Comparison of ENCODE assay signal across 8 cellular contexts in genomic region chr17:17837380-17837821, GRCh38. TPM values are rescaled to one million over a fixed set of nuclear protein-coding genes. Genes with fewer than 3 reads are reported as not detected.
DNase-seq lines count a peak whose midpoint lies in the region; ATAC-seq, FAIRE-seq and TF ChIP-seq lines count a peak whose summit lies in the region.

No MANE protein-coding gene starts in this region.

- H4K5ac ChIP-seq in H9 (ENCODE audit: insufficient read length, low read depth, low read length) = peak overlapping the region; percentile 59

- H3K4me1 ChIP-seq in H9 (ENCODE audit: insufficient read depth, low read length) = peaks cover 21% of the 10 kb centered on the region
- H3K4me1 ChIP-seq in gastrocnemius medialis = peaks cover 69 to 71% of the 10 kb centered on the region in 2 donors

- no peak overlapping the region for H3K56ac ChIP-seq in H9 (ENCODE audit: insufficient read length, low read depth, low read length)

- H3K27me3 Mint-ChIP-seq in H9 (ENCODE audit: low read depth) (peaks cover 2% of the 10 kb centered on the region; the same call in 1 of the 2 replicates), WTC11 (ENCODE audit: low read depth) (no peaks in the 10 kb centered on the region)

- H2AK5ac ChIP-seq in H9 (ENCODE audit: insufficient read length, low read length) = peak overlapping the region; percentile 96

- H2AFZ ChIP-seq in H9 (ENCODE audit: low read length) = no peak overlapping the region

- H3K9me3 ChIP-seq in H9 (ENCODE audit: control insufficient read depth, low read depth, low read length) (no peaks in the 10 kb centered on the region), gastrocnemius medialis (no peaks in the 10 kb centered on the region)

- DNase-seq in H9 (peak; percentile 84), WTC11 (ENCODE audit: low spot score) (no peak), Right ventricle myocardium superior (no peak), gastrocnemius medialis (peak; percentile 51 to 78), NCI-H1436 (lab: John Stamatoyannopoulos, UW) (no peak), urothelium cell line (ENCODE audit: low spot score) (no peak), NCI-H1436 treated with DMSO at 0.1 percent for 48 hours (lab: John Stamatoyannopoulos, UW) (no peak)

- H3K27ac Mint-ChIP-seq in H9 (peak overlapping the region; percentile 98 to 99 (median 99)), WTC11 (peak overlapping the region; percentile 100)

- no CpG with 5 or more reads among the region's 3 CpGs for WGBS in H9 (ENCODE audit: extremely low coverage, insufficient read length, low lambda C conversion rate)

- CTCF ChIA-PET in WTC11 (lab: Charles Lee) = interaction anchor here (1.3 to 3.6 kb wide), 12 partner anchors 11 to 82 kb away, joined by 3 to 37 read pairs (median 5); no protein-coding TSS in a partner anchor

- peak overlapping the region; percentile 79 to 89 (median 80) for H3K4me3 ChIP-seq in gastrocnemius medialis

- peak overlapping the region; percentile 21 for H4K8ac ChIP-seq in H9 (replicated peaks; ENCODE audit: insufficient read length, low read depth, low read length)

- H3K79me2 ChIP-seq in H9 (ENCODE audit: insufficient read depth, low read length) = peaks cover 15% of the 10 kb centered on the region; the same call in 1 of the 2 replicates

- H2BK120ac ChIP-seq in H9 (ENCODE audit: low read depth, low read length, poor library complexity, severe bottlenecking) = peak overlapping the region; percentile 65

- peak overlapping the region; percentile 85 for H3K14ac ChIP-seq in H9 (ENCODE audit: insufficient read depth, low read length)

- in situ Hi-C loops in gastrocnemius medialis (cut with MboI; ENCODE audit: low sequenced_read_pairs in 4 of 4) = no loop called here

- H3T11ph ChIP-seq in H9 (ENCODE audit: low read length) = peak overlapping the region; percentile 27

- H3K23ac ChIP-seq in H9 (ENCODE audit: insufficient read length, low read depth, low read length) = no peak overlapping the region

- H4K91ac ChIP-seq in H9 (ENCODE audit: insufficient read length, low read depth, low read length) = peak overlapping the region; percentile 2

- no peaks in the 10 kb centered on the region for H3K79me1 ChIP-seq in H9 (ENCODE audit: insufficient read depth, low read depth, low read length, poor library complexity, severe bottlenecking)

- peaks cover 57 to 70% of the 10 kb centered on the region in 2 experiments for H3K4me1 Mint-ChIP-seq in H9
- H3K4me1 Mint-ChIP-seq in WTC11 = peaks cover 68% of the 10 kb centered on the region

- peak overlapping the region; percentile 3 for H3K4me2 ChIP-seq in H9 (ENCODE audit: insufficient read depth, insufficient read length, low read length)

- peaks cover 3% of the 10 kb centered on the region for H4K20me1 ChIP-seq in H9 (ENCODE audit: control insufficient read depth, insufficient read depth, insufficient read length)

- peak overlapping the region; percentile 37 for H3K9ac ChIP-seq in H9 (ENCODE audit: extremely low read depth, insufficient read length, low read length)

- intact Hi-C loops in Right ventricle myocardium superior (cut with DNase I) (no loop called here), gastrocnemius medialis (cut with DNase I; ENCODE audit: low total_unique reads) (no loop called here)

- no peak for TF ChIP-seq POLR2A in gastrocnemius medialis (IDR thresholded peaks at IDR 0.05)

- peak overlapping the region; percentile 83 for H2BK12ac ChIP-seq in H9 (ENCODE audit: insufficient read length, low read depth, low read length)

- TF ChIP-seq CTCF in 22Rv1 (IDR thresholded peaks at IDR 0.05) = no peak
- TF ChIP-seq CTCF in H9 (conservative IDR thresholded peaks at IDR 0.05) = no peak
- no peak for TF ChIP-seq CTCF in WTC11 (IDR thresholded peaks at IDR 0.05)
- TF ChIP-seq CTCF in gastrocnemius medialis (IDR thresholded peaks at IDR 0.05 in 4 of 5, conservative IDR thresholded peaks at IDR 0.05 in 1 of 5) = no peak

- peaks cover 13% of the 10 kb centered on the region for H3K23me2 ChIP-seq in H9 (ENCODE audit: insufficient read length, low read depth, low read length, poor library complexity, severe bottlenecking)

- no peaks in the 10 kb centered on the region for H3K36me3 ChIP-seq in gastrocnemius medialis

- no peak overlapping the region for H2BK20ac ChIP-seq in H9 (ENCODE audit: low read depth, low read length, poor library complexity, severe bottlenecking)

- no peak for FAIRE-seq in urothelium cell line (lab: Jason Lieb, UNC)

- H3K9me3 Mint-ChIP-seq in H9 (no peaks in the 10 kb centered on the region; a peak in 3 of 5 replicates), WTC11 (no peaks in the 10 kb centered on the region)

- H3K36me3 Mint-ChIP-seq in H9 (ENCODE audit: insufficient read depth in 1 of 3, low read depth in 3 of 3) (peaks cover 7 to 24% (median 21%) of the 10 kb centered on the region in 3 experiments), WTC11 (peaks cover 16% of the 10 kb centered on the region)

- H3K18ac ChIP-seq in H9 (ENCODE audit: insufficient read length, low read depth, low read length) = peak overlapping the region; percentile 83

- ATAC-seq in WTC11 (peak; percentile 1; the same call in 1 of the 2 replicates), Right ventricle myocardium superior (ENCODE audit: poor library complexity) (peak; percentile 1), gastrocnemius medialis (peak; percentile 6 to 10)

- H3K27me3 ChIP-seq in H9 (ENCODE audit: insufficient read depth, low read length) = no peaks in the 10 kb centered on the region
- H3K27me3 ChIP-seq in gastrocnemius medialis = no peaks in the 10 kb centered on the region

- no peak overlapping the region for H2BK15ac ChIP-seq in H9 (ENCODE audit: low read depth, low read length)

- POLR2A ChIA-PET in WTC11 (lab: Charles Lee) = interaction anchor here (0.7 to 4.8 kb wide), 15 partner anchors 9 to 137 kb away, joined by 3 to 137 read pairs (median 5); no protein-coding TSS in a partner anchor

- peak overlapping the region; percentile 12 for H2BK5ac ChIP-seq in H9 (ENCODE audit: insufficient read length, low read length)

- peak overlapping the region; percentile 81 for H3K4ac ChIP-seq in H9 (ENCODE audit: low read depth, low read length)

- H3K4me3 Mint-ChIP-seq in H9 = peak overlapping the region; percentile 76 to 87
- peak overlapping the region; percentile 69 for H3K4me3 Mint-ChIP-seq in WTC11

- H3K27ac ChIP-seq in 22Rv1 (peak overlapping the region; percentile 95), H9 (ENCODE audit: insufficient read length, low read depth, low read length) (peak overlapping the region; percentile 55), gastrocnemius medialis (peak overlapping the region; percentile 97 to 100 (median 99))

TF ChIP-seq in WTC11, 78 proteins besides CTCF, POLR2A, EP300 and RAD21:
- TF ChIP-seq GABPB1 (CRISPR knock-in tag; IDR thresholded peaks at IDR 0.05) (peak; percentile 97), MAX (CRISPR knock-in tag; IDR thresholded peaks at IDR 0.05) (peak; percentile 76), PRDM15 (CRISPR knock-in tag; IDR thresholded peaks at IDR 0.05) (no peak)

RNA-seq across cellular contexts. Expression of gene SREBF1, which starts 0.6 kb away (rescaled TPM):
- total RNA-seq in H9 (2021) = 76.2 and 81.9 TPM in 2 replicates
- 72.3 to 93.7 TPM (median 76.7 TPM) in 3 replicates for total RNA-seq in WTC11 (2021)
- total RNA-seq in Right ventricle myocardium superior = 14.7 TPM
- 10 to 100 TPM; 11.1 to 64.5 (median 32.3) TPM for total RNA-seq in gastrocnemius medialis

Comparison
In these comparisons a context has a peak if more than half of its experiments do, and no peak if none do; other contexts are left out.
1. DNase-seq: peak in H9 (single experiment) and gastrocnemius medialis (2 of 2); none in WTC11 (single experiment), Right ventricle myocardium superior (single experiment), NCI-H1436 (single experiment), urothelium cell line (single experiment) and NCI-H1436 treated with DMSO at 0.1 percent for 48 hours (single experiment).
2. Peak in every context shown above with its lines, with median percentiles within 50 percentile points of each other: H3K27ac ChIP-seq and ATAC-seq.